In the genomic region with DNA sequence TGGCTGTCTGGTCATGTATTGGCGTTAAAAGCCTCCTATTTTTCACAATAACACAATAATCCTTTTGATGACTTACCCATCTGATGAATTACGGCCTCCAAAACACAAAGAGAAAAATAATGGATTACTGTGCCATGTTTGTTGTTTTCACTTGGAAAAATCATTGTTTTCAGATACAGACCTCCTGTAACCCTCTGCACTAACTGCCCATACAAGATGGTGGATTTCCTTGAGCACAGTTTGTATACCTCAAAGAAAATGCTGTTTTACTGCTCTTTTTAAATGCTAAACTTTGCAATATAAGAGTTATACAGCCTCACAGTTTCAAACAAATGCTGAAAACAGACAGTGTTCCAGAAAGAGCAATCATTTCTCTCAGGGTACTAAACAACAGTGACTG, we compare ENCODE assay signal across 18 cellular contexts.
DNase-seq lines count a peak whose midpoint lies in the region; TF ChIP-seq lines count a peak whose summit lies in the region.
"Had no signal": no experiment of that assay in that cellular context is flagged by ENCODE, and none has a peak within 500 bp of the region (broad histone marks: within the 10 kb centered on the region; RNA-seq: fewer than 3 reads in every experiment).

No MANE protein-coding gene starts in this region.

- TF ChIP-seq CTCF in nephron progenitor cell (IDR thresholded peaks at IDR 0.05), result no peak
- no peak for TF ChIP-seq CTCF in esophagus muscularis mucosa (IDR thresholded peaks at IDR 0.05)
- TF ChIP-seq CTCF in GM10266 (IDR thresholded peaks at IDR 0.05; ENCODE audit: control insufficient read depth, insufficient read depth, low read depth, missing control alignments), result no peak

- no peaks in the 10 kb centered on the region for H3K27me3 Mint-ChIP-seq in nephron progenitor cell (ENCODE audit: low read depth, poor library complexity)
- no peaks in the 10 kb centered on the region for H3K27me3 Mint-ChIP-seq in activated naive CD4-positive, alpha-beta T cell treated with anti-CD3 and anti-CD28 coated beads, Interleukin-2, amount 10 ng/mL, durations not matched to agents 7 days and 5 days

- H3K4me3 ChIP-seq in adipocyte (ENCODE audit: low read length) (no peak overlapping the region), esophagus muscularis mucosa (no peak overlapping the region)
- H3K4me3 ChIP-seq: BLaER1 treated with 17β-estradiol and CSF1 and Interleukin-3, amounts not matched to agents 10 nM and 100 nM; K562 had no signal

- intact Hi-C loops in esophagus muscularis mucosa (cut with DNase I), result loop anchor here (5.0 kb wide), 1 partner anchor 174 kb away; the partner anchor contains the start of gene EPB41L2

- CTCF ChIA-PET in activated naive CD4-positive, alpha-beta T cell treated with anti-CD3 and anti-CD28 coated beads, Interleukin-2, amount 10 ng/mL, durations not matched to agents 7 days and 5 days (lab: Charles Lee), result interaction anchor here (0.7 to 1.6 kb wide), 2 partner anchors 228 to 646 kb away, joined by 3 to 9 read pairs; no protein-coding TSS in a partner anchor

- H3K27ac Mint-ChIP-seq in nephron progenitor cell, result peak overlapping the region; percentile 3
- no peak overlapping the region for H3K27ac Mint-ChIP-seq in activated naive CD4-positive, alpha-beta T cell treated with anti-CD3 and anti-CD28 coated beads, Interleukin-2, amount 10 ng/mL, durations not matched to agents 7 days and 5 days
- H3K27ac Mint-ChIP-seq: CD8-positive, alpha-beta T cell had no signal

- no peak for TF ChIP-seq POLR2A in esophagus muscularis mucosa (IDR thresholded peaks at IDR 0.05; ENCODE audit: low read depth)

- WGBS in esophagus muscularis mucosa, result 78% methylated on average over 2 of the region's 2 CpGs

- peaks cover 7% of the 10 kb centered on the region for H3K36me3 ChIP-seq in adipocyte (ENCODE audit: control insufficient read depth, insufficient read depth, low read length, severe bottlenecking)
- peaks cover 0 to 37% (median 17%) of the 10 kb centered on the region in 4 donors for H3K36me3 ChIP-seq in esophagus muscularis mucosa

- H3K4me1 ChIP-seq in adipocyte (ENCODE audit: control insufficient read depth, insufficient read depth, low read length) (peaks cover 19% of the 10 kb centered on the region), esophagus muscularis mucosa (peaks cover 0 to 5% (median 2%) of the 10 kb centered on the region in 4 donors)

- H3K4me3 Mint-ChIP-seq in nephron progenitor cell, result no peak overlapping the region
- no peak overlapping the region for H3K4me3 Mint-ChIP-seq in activated naive CD4-positive, alpha-beta T cell treated with anti-CD3 and anti-CD28 coated beads, Interleukin-2, amount 10 ng/mL, durations not matched to agents 7 days and 5 days
- H3K4me3 Mint-ChIP-seq: CD8-positive, alpha-beta T cell had no signal

- DNase-seq in adipocyte (ENCODE audit: low read depth) (no peak), globus pallidus (ENCODE audit: low spot score) (peak; percentile 80), nephron progenitor cell (no peak), esophagus muscularis mucosa (ENCODE audit: extremely low spot score) (no peak), GM10266 (ENCODE audit: extremely low spot score) (no peak)
- DNase-seq in activated naive CD4-positive, alpha-beta T cell treated with anti-CD3 and anti-CD28 coated beads, Interleukin-2, amount 10 ng/mL, durations not matched to agents 7 days and 5 days, result no peak
- DNase-seq: CD8-positive, alpha-beta T cell; DMS53; GOT3; NCI-H1092 treated with DMSO at 0.1 percent for 48 hours; NCI-H146; NCI-H2081; NCI-H510A; NCI-H748 treated with DMSO at 0.1 percent for 48 hours; NK-92 treated with Interleukin-12 subunit alpha and Interleukin-12 subunit beta, amount 100 ng/mL, for 24 hours had no signal

- H3K27ac ChIP-seq in temporal lobe (ENCODE audit: low read depth, low read length) (peak overlapping the region; percentile 82), esophagus muscularis mucosa (replicated peaks in 1 of 4) (no peak overlapping the region)
- H3K27ac ChIP-seq: BLaER1 treated with 17β-estradiol and CSF1 and Interleukin-3, amounts not matched to agents 10 nM and 100 nM had no signal

- H3K36me3 Mint-ChIP-seq in nephron progenitor cell (ENCODE audit: low read depth), result peaks cover 27% of the 10 kb centered on the region
- no peaks in the 10 kb centered on the region for H3K36me3 Mint-ChIP-seq in activated naive CD4-positive, alpha-beta T cell treated with anti-CD3 and anti-CD28 coated beads, Interleukin-2, amount 10 ng/mL, durations not matched to agents 7 days and 5 days

- peak overlapping the region; percentile 61 for H3K9ac ChIP-seq in adipocyte (ENCODE audit: low read length)
- H3K9ac ChIP-seq: BLaER1 treated with 17β-estradiol and CSF1 and Interleukin-3, amounts not matched to agents 10 nM and 100 nM had no signal

- no peaks in the 10 kb centered on the region for H3K9me3 ChIP-seq in adipocyte (ENCODE audit: control insufficient read depth, low read length)
- H3K9me3 ChIP-seq in esophagus muscularis mucosa, result no peaks in the 10 kb centered on the region
- H3K9me3 ChIP-seq: BLaER1 treated with 17β-estradiol and CSF1 and Interleukin-3, amounts not matched to agents 10 nM and 100 nM had no signal

- no peaks in the 10 kb centered on the region for H3K9me3 Mint-ChIP-seq in nephron progenitor cell
- H3K9me3 Mint-ChIP-seq in activated naive CD4-positive, alpha-beta T cell treated with anti-CD3 and anti-CD28 coated beads, Interleukin-2, amount 10 ng/mL, durations not matched to agents 7 days and 5 days, result no peaks in the 10 kb centered on the region
- H3K9me3 Mint-ChIP-seq: CD8-positive, alpha-beta T cell had no signal

- TF ChIP-seq EP300 in esophagus muscularis mucosa (IDR thresholded peaks at IDR 0.05), result no peak

- no peaks in the 10 kb centered on the region for H3K27me3 ChIP-seq in adipocyte (replicated peaks; ENCODE audit: control insufficient read depth, insufficient read depth, low read length)
- no peaks in the 10 kb centered on the region for H3K27me3 ChIP-seq in esophagus muscularis mucosa
- H3K27me3 ChIP-seq: BLaER1 treated with 17β-estradiol and CSF1 and Interleukin-3, amounts not matched to agents 10 nM and 100 nM had no signal

- H3K4me1 Mint-ChIP-seq in nephron progenitor cell, result peaks cover 8% of the 10 kb centered on the region
- no peaks in the 10 kb centered on the region for H3K4me1 Mint-ChIP-seq in activated naive CD4-positive, alpha-beta T cell treated with anti-CD3 and anti-CD28 coated beads, Interleukin-2, amount 10 ng/mL, durations not matched to agents 7 days and 5 days
